Comparison of ENCODE assay signal across 8 cellular contexts in the genomic region with DNA sequence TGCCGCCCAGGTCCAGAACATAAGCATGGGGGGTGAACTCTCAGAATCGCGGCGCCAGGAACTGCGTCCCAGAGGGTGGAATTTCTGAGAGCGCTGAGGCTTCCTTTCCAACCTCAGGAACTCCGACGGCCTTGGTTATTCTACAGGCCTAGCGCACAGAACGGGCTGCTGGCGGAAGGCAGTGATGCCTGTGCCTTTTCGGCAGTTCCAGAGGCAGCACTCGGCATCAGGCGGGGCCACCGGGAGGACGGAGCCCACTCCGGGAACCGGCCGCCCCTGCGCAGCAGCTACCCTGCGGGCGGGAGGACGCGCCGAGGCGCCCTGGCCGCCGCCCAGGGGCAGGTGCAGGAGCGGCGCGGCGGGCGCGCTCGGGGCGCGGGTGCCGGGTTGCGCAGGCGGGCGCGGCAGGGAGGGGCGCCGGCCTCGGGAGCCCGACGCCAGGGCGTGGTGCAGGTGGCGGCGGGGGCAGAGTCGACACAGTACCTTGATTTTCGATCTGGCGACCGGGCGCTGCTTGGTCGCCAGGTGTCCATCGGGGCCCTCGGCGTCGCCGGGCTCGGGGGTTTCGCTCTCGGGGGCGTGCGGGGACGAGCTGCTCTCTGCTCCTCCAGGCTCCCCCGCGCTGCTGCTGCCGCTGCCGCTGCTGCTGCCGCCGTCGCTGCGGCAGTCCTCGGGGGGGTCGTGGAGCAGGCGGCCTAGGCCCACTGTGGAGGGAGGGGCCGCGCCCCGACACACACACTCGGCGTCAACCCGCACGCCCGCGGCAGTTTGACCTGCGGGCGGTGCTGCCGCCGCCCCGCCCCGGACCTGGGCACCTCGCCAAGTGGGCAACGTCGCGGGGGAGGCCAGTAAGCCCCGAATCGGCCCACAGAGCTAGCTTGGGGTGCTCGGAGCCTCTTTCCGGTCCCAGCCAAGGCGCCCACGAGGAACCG. TPM values are rescaled to one million over a fixed set of nuclear protein-coding genes. Genes with fewer than 3 reads are reported as not detected.
DNase-seq lines count a peak whose midpoint lies in the region; ATAC-seq and TF ChIP-seq lines count a peak whose summit lies in the region.

No MANE protein-coding gene starts in this region.

- intact Hi-C loops in PC-9 (cut with micrococcal nuclease; ENCODE audit: unreplicated experiment), result loop anchor here (1.0 to 5.0 kb wide), 2 partner anchors 49 to 196 kb away; no protein-coding TSS in a partner anchor

- H3K4me3 ChIP-seq in PC-9, result peak overlapping the region; percentile 95
- peak overlapping the region; percentile 70 for H3K4me3 ChIP-seq in epithelial cell of esophagus (ENCODE audit: low read length)
- H3K4me3 ChIP-seq in neuronal stem cell (ENCODE audit: low read length in 2 of 2), result peak overlapping the region in 1 of 2 donors; percentile 75

- peaks cover 57% of the 10 kb centered on the region for H3F3A ChIP-seq in PC-9 (ENCODE audit: insufficient read depth, low read depth)

- H2AFZ ChIP-seq in PC-9 (peak overlapping the region; percentile 96), neuronal stem cell (ENCODE audit: low read length) (peak overlapping the region; percentile 75)

- H3K27me3 Mint-ChIP-seq in activated CD4-positive, alpha-beta T cell treated with anti-CD3 and anti-CD28 coated beads, Interleukin-2, amount 10 ng/mL, durations not matched to agents 7 days and 5 days, result peaks cover 70% of the 10 kb centered on the region

- H2BK120ac ChIP-seq in neuronal stem cell (ENCODE audit: low read depth, low read length), result no peak overlapping the region

- H3K9ac ChIP-seq in neuronal stem cell (ENCODE audit: low read depth, low read length, poor library complexity), result peak overlapping the region; percentile 44

- H3K4me3 Mint-ChIP-seq in activated CD4-positive, alpha-beta T cell treated with anti-CD3 and anti-CD28 coated beads, Interleukin-2, amount 10 ng/mL, durations not matched to agents 7 days and 5 days, result peak overlapping the region; percentile 55

- H3K27me3 ChIP-seq in PC-9 (ENCODE audit: insufficient read depth, low read depth) (no peaks in the 10 kb centered on the region), neuronal stem cell (ENCODE audit: control insufficient read depth in 3 of 3, insufficient read depth in 3 of 3, low read depth in 1 of 3, low read length in 3 of 3) (peaks cover 36 to 99% (median 68%) of the 10 kb centered on the region in 3 experiments)

- no peak overlapping the region for H2BK12ac ChIP-seq in neuronal stem cell (ENCODE audit: low read length)

- peaks cover 2% of the 10 kb centered on the region for H3K36me3 Mint-ChIP-seq in activated CD4-positive, alpha-beta T cell treated with anti-CD3 and anti-CD28 coated beads, Interleukin-2, amount 10 ng/mL, durations not matched to agents 7 days and 5 days (ENCODE audit: low read depth)

- no peaks in the 10 kb centered on the region for H4K20me1 ChIP-seq in PC-9 (ENCODE audit: insufficient read depth)

- H2BK15ac ChIP-seq in neuronal stem cell (ENCODE audit: low read length), result peak overlapping the region; percentile 75

- no peaks in the 10 kb centered on the region for H3K79me1 ChIP-seq in neuronal stem cell (ENCODE audit: low read depth, low read length)

- no peak overlapping the region for H4K8ac ChIP-seq in neuronal stem cell (ENCODE audit: low read depth, low read length)

- no CpG with 5 or more reads among the region's 104 CpGs for WGBS in neuronal stem cell (ENCODE audit: extremely low coverage in 2 of 2, insufficient read length in 2 of 2, insufficient replicate concordance in 1 of 2), 2 donors

- peaks cover 12% of the 10 kb centered on the region for H3K4me1 Mint-ChIP-seq in activated CD4-positive, alpha-beta T cell treated with anti-CD3 and anti-CD28 coated beads, Interleukin-2, amount 10 ng/mL, durations not matched to agents 7 days and 5 days

- POLR2A ChIA-PET in activated CD4-positive, alpha-beta T cell treated with anti-CD3 and anti-CD28 coated beads, Interleukin-2, amount 10 ng/mL, durations not matched to agents 7 days and 5 days (lab: Charles Lee), result no interaction called here
- POLR2A ChIA-PET in PC-9 (lab: Charles Lee; ENCODE audit: unreplicated experiment), result interaction anchor here (0.6 kb wide), 1 partner anchor 12 kb away, joined by 3 read pairs; no protein-coding TSS in a partner anchor

- H3K4ac ChIP-seq in neuronal stem cell (ENCODE audit: low read length), result no peak overlapping the region

- no peak overlapping the region for H3K27ac ChIP-seq in PC-9
- H3K27ac ChIP-seq in neuronal stem cell (replicated peaks; ENCODE audit: low read length), result no peak overlapping the region

- H3K79me2 ChIP-seq in PC-9 (ENCODE audit: low read depth), result peaks cover 11% of the 10 kb centered on the region

- H4K91ac ChIP-seq in neuronal stem cell (ENCODE audit: low read depth, low read length, poor library complexity), result no peak overlapping the region

- H3K4me2 ChIP-seq in PC-9, result peak overlapping the region; percentile 98
- H3K4me2 ChIP-seq in neuronal stem cell (ENCODE audit: insufficient read depth, low read length, poor library complexity, severe bottlenecking), result peak overlapping the region; percentile 88

- peaks cover 52% of the 10 kb centered on the region for H3K4me1 ChIP-seq in PC-9 (replicated peaks; ENCODE audit: insufficient read depth)
- H3K4me1 ChIP-seq in neuronal stem cell (ENCODE audit: control insufficient read depth in 2 of 2, insufficient read depth in 1 of 2, low read depth in 1 of 2, low read length in 2 of 2), result peaks cover 0 to 4% of the 10 kb centered on the region in 2 donors

- ATAC-seq in GM21825 (IDR thresholded peaks at IDR 0.05; ENCODE audit: unreplicated experiment) (no peak), GM19324 (IDR thresholded peaks at IDR 0.05; ENCODE audit: low FRiP score, unreplicated experiment) (no peak), HG02870 (IDR thresholded peaks at IDR 0.05; ENCODE audit: unreplicated experiment) (no peak)

- H3K9me3 ChIP-seq in PC-9 (ENCODE audit: insufficient read depth, low read depth), result no peaks in the 10 kb centered on the region
- H3K9me3 ChIP-seq in neuronal stem cell (replicated peaks in 1 of 2; ENCODE audit: control insufficient read depth in 2 of 2, insufficient read depth in 1 of 2, low read depth in 1 of 2, low read length in 2 of 2), result peaks cover 0 to 5% of the 10 kb centered on the region in 2 donors

- H3K27ac Mint-ChIP-seq in activated CD4-positive, alpha-beta T cell treated with anti-CD3 and anti-CD28 coated beads, Interleukin-2, amount 10 ng/mL, durations not matched to agents 7 days and 5 days, result no peak overlapping the region

- no peak overlapping the region for H2BK5ac ChIP-seq in neuronal stem cell (ENCODE audit: low read length)

- H3K18ac ChIP-seq in neuronal stem cell (ENCODE audit: low read length), result peak overlapping the region; percentile 87

- H3K36me3 ChIP-seq in PC-9 (ENCODE audit: low read depth), result no peaks in the 10 kb centered on the region
- H3K36me3 ChIP-seq in neuronal stem cell (replicated peaks in 1 of 2; ENCODE audit: control insufficient read depth in 2 of 2, insufficient read depth in 2 of 2, low read length in 2 of 2), result no peaks in the 10 kb centered on the region

- H3K23ac ChIP-seq in neuronal stem cell (ENCODE audit: low read depth, low read length, poor library complexity), result peak overlapping the region; percentile 91

- H3K9me2 ChIP-seq in PC-9 (ENCODE audit: insufficient read depth), result no peaks in the 10 kb centered on the region

- peak overlapping the region; percentile 71 for H3K14ac ChIP-seq in neuronal stem cell (ENCODE audit: low read length)

- no TSS peak for BruUV-seq in PC-9 (replicated peaks; lab: Mats Ljungman, UMichigan)

- H3K9me3 Mint-ChIP-seq in activated CD4-positive, alpha-beta T cell treated with anti-CD3 and anti-CD28 coated beads, Interleukin-2, amount 10 ng/mL, durations not matched to agents 7 days and 5 days, result no peaks in the 10 kb centered on the region

- no peak for DNase-seq in activated CD4-positive, alpha-beta T cell treated with anti-CD3 and anti-CD28 coated beads, Interleukin-2, amount 10 ng/mL, durations not matched to agents 7 days and 5 days
- no peak for DNase-seq in activated CD4-positive, alpha-beta T cell treated with anti-CD3 and anti-CD28 coated beads, Interleukin-2, amount 50 U/mL, for 48 hours
- DNase-seq in PC-9, result peak in 1 of 2 experiments; percentile 70
- peak; percentile 42 for DNase-seq in epithelial cell of esophagus (ENCODE audit: low read depth)
- no peak for DNase-seq in neuronal stem cell (ENCODE audit: low spot score)

- TF ChIP-seq CTCF in PC-9 (conservative IDR thresholded peaks at IDR 0.05) (no peak), epithelial cell of esophagus (IDR thresholded peaks at IDR 0.05; ENCODE audit: insufficient read depth, low read depth, low read length, missing control alignments) (no peak)

- peak overlapping the region; percentile 75 for H2AK5ac ChIP-seq in neuronal stem cell (ENCODE audit: low read depth, low read length)

- CTCF ChIA-PET in activated CD4-positive, alpha-beta T cell treated with anti-CD3 and anti-CD28 coated beads, Interleukin-2, amount 10 ng/mL, durations not matched to agents 7 days and 5 days (lab: Charles Lee), result no interaction called here
- CTCF ChIA-PET in PC-9 (lab: Charles Lee), result no interaction called here

RNA-seq across cellular contexts. Expression of gene OVOL2, which starts 1.3 kb away (rescaled TPM):
- total RNA-seq in activated CD4-positive, alpha-beta T cell treated with anti-CD3 and anti-CD28 coated beads, Interleukin-2, amount 10 ng/mL, durations not matched to agents 7 days and 5 days, result not detected
- 15.3 and 20.7 TPM in 2 replicates for total RNA-seq in PC-9 (2021)
- polyA plus RNA-seq in neuronal stem cell (2013, experiment 1 of 2), result not detected
- polyA plus RNA-seq in neuronal stem cell (2013, experiment 2 of 2), result 0.03 TPM

Comparison
In these comparisons a context has a peak if more than half of its experiments do, and no peak if none do; other contexts are left out.
1. RNA of gene OVOL2, which starts 1.3 kb away (total RNA-seq): 15.3 to 20.7 TPM in PC-9; not detected in activated CD4-positive, alpha-beta T cell treated with anti-CD3 and anti-CD28 coated beads, Interleukin-2, amount 10 ng/mL, durations not matched to agents 7 days and 5 days; every median in the first group is over 10 times any median in the second.